ENCODE assay signal across 1 cellular context in the genomic region with DNA sequence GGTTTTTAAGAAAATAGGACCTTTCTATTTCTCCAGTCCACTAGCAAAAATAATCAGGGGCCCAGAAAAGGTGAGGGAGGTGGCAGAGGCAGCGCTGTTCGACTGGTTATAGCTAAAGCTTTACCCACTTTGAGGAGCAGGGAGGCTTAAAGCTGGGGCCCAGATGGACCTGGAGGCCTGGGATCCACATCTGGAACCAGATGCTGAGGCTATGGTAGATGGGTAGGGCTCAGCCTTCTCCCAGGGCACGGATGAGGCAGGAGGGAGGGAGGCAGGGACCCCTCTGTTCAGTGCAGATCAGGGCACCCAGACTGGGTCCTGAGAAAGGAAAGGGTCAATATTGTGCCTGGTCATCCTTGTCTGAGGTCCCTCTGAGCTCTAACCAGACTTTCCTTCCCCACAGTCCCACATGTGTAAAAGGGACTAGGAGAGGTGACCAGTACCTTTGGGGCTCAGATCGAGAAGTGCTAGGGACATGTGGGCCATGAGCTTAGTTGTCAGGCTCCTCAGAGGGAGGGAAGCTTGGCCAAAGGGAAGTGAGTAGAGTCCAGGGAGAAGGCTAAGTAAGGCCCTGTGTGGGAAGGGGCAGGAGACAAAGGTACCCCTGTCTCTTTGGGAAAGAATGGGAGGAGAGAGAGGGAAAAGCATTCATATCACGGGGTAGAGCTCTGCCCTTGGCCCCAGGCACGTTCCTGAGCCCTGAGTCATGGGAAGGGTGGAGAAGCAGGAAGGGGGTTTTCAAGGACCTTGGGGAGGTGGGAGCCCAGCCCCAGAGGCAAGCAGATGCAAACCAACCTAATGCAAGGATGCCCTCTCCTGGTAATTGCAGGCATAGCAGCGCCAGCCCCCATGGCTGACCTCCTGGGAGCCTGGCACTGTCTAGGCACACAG.
TF ChIP-seq lines count a peak whose summit lies in the region.

No MANE protein-coding gene starts in this region.

TF ChIP-seq in HEK293, 187 proteins besides CTCF, POLR2A, EP300 and RAD21 (continued from another document and continues in another):
- TF ChIP-seq KLF9 (tag by site-specific recombination; IDR thresholded peaks at IDR 0.05; ENCODE audit: low read depth), result peak; percentile 34; the same call in 1 of the 2 replicates
- TF ChIP-seq ZNF776 (tag by site-specific recombination; IDR thresholded peaks at IDR 0.05; ENCODE audit: borderline replicate concordance), result no peak
- no peak for TF ChIP-seq ZNF530 (tag by site-specific recombination; IDR thresholded peaks at IDR 0.05; ENCODE audit: low read depth)
- TF ChIP-seq KLF16 (tag by site-specific recombination; IDR thresholded peaks at IDR 0.05), result peak; percentile 85
- TF ChIP-seq, protein P1, sequence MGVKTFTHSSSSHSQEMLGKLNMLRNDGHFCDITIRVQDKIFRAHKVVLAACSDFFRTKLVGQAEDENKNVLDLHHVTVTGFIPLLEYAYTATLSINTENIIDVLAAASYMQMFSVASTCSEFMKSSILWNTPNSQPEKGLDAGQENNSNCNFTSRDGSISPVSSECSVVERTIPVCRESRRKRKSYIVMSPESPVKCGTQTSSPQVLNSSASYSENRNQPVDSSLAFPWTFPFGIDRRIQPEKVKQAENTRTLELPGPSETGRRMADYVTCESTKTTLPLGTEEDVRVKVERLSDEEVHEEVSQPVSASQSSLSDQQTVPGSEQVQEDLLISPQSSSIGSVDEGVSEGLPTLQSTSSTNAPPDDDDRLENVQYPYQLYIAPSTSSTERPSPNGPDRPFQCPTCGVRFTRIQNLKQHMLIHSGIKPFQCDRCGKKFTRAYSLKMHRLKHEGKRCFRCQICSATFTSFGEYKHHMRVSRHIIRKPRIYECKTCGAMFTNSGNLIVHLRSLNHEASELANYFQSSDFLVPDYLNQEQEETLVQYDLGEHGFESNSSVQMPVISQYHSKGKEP (tag by site-specific recombination; IDR thresholded peaks at IDR 0.05), result no peak
- TF ChIP-seq ZNF354C (tag by site-specific recombination; IDR thresholded peaks at IDR 0.05; ENCODE audit: borderline replicate concordance, low read depth), result no peak
- no peak for TF ChIP-seq ZNF292 (tag by site-specific recombination; IDR thresholded peaks at IDR 0.05; ENCODE audit: borderline replicate concordance, low read depth)
- TF ChIP-seq GLI4 (tag by site-specific recombination; IDR thresholded peaks at IDR 0.05), result no peak
- TF ChIP-seq ZFP3 (tag by site-specific recombination; IDR thresholded peaks at IDR 0.05; ENCODE audit: low read depth), result no peak
- peak; percentile 77 for TF ChIP-seq ZXDB (tag by site-specific recombination; IDR thresholded peaks at IDR 0.05)
- no peak for TF ChIP-seq ZNF626 (tag by site-specific recombination; IDR thresholded peaks at IDR 0.05)
- TF ChIP-seq, protein P2, sequence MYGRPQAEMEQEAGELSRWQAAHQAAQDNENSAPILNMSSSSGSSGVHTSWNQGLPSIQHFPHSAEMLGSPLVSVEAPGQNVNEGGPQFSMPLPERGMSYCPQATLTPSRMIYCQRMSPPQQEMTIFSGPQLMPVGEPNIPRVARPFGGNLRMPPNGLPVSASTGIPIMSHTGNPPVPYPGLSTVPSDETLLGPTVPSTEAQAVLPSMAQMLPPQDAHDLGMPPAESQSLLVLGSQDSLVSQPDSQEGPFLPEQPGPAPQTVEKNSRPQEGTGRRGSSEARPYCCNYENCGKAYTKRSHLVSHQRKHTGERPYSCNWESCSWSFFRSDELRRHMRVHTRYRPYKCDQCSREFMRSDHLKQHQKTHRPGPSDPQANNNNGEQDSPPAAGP (tag by site-specific recombination; IDR thresholded peaks at IDR 0.05), result peak; percentile 98
- TF ChIP-seq, protein P3, sequence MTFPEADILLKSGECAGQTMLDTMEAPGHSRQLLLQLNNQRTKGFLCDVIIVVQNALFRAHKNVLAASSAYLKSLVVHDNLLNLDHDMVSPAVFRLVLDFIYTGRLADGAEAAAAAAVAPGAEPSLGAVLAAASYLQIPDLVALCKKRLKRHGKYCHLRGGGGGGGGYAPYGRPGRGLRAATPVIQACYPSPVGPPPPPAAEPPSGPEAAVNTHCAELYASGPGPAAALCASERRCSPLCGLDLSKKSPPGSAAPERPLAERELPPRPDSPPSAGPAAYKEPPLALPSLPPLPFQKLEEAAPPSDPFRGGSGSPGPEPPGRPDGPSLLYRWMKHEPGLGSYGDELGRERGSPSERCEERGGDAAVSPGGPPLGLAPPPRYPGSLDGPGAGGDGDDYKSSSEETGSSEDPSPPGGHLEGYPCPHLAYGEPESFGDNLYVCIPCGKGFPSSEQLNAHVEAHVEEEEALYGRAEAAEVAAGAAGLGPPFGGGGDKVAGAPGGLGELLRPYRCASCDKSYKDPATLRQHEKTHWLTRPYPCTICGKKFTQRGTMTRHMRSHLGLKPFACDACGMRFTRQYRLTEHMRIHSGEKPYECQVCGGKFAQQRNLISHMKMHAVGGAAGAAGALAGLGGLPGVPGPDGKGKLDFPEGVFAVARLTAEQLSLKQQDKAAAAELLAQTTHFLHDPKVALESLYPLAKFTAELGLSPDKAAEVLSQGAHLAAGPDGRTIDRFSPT (tag by site-specific recombination; IDR thresholded peaks at IDR 0.05), result peak; percentile 32; the same call in 1 of the 2 replicates
- TF ChIP-seq, protein P4, sequence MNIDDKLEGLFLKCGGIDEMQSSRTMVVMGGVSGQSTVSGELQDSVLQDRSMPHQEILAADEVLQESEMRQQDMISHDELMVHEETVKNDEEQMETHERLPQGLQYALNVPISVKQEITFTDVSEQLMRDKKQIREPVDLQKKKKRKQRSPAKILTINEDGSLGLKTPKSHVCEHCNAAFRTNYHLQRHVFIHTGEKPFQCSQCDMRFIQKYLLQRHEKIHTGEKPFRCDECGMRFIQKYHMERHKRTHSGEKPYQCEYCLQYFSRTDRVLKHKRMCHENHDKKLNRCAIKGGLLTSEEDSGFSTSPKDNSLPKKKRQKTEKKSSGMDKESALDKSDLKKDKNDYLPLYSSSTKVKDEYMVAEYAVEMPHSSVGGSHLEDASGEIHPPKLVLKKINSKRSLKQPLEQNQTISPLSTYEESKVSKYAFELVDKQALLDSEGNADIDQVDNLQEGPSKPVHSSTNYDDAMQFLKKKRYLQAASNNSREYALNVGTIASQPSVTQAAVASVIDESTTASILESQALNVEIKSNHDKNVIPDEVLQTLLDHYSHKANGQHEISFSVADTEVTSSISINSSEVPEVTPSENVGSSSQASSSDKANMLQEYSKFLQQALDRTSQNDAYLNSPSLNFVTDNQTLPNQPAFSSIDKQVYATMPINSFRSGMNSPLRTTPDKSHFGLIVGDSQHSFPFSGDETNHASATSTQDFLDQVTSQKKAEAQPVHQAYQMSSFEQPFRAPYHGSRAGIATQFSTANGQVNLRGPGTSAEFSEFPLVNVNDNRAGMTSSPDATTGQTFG (tag by site-specific recombination; IDR thresholded peaks at IDR 0.05; ENCODE audit: borderline replicate concordance), result no peak
- TF ChIP-seq REPIN1 (tag by site-specific recombination; IDR thresholded peaks at IDR 0.05; ENCODE audit: low read depth), result no peak
- TF ChIP-seq ZNF19 (tag by site-specific recombination; IDR thresholded peaks at IDR 0.05; ENCODE audit: low read depth), result no peak
- TF ChIP-seq KLF8 (tag by site-specific recombination; IDR thresholded peaks at IDR 0.05), result peak; percentile 94
- peak; percentile 99 for TF ChIP-seq ZBTB20 (tag by site-specific recombination; IDR thresholded peaks at IDR 0.05)
- TF ChIP-seq, protein P5, sequence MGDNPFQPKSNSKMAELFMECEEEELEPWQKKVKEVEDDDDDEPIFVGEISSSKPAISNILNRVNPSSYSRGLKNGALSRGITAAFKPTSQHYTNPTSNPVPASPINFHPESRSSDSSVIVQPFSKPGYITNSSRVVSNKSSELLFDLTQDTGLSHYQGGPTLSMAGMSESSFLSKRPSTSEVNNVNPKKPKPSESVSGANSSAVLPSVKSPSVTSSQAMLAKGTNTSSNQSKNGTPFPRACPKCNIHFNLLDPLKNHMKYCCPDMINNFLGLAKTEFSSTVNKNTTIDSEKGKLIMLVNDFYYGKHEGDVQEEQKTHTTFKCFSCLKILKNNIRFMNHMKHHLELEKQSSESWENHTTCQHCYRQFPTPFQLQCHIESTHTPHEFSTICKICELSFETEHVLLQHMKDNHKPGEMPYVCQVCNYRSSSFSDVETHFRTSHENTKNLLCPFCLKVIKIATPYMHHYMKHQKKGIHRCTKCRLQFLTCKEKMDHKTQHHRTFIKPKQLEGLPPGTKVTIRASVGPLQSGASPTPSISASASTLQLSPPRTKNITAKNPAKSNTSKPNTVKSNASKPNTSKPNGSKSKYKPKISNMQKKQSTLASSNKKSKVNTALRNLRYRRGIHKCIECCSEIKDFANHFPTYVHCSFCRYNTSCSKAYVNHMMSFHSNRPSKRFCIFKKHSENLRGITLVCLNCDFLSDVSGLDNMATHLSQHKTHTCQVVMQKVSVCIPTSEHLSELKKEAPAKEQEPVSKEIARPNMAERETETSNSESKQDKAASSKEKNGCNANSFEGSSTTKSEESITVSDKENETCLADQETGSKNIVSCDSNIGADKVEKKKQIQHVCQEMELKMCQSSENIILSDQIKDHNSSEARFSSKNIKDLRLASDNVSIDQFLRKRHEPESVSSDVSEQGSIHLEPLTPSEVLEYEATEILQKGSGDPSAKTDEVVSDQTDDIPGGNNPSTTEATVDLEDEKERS (tag by site-specific recombination; IDR thresholded peaks at IDR 0.05), result no peak
- no peak for TF ChIP-seq ZNF169 (tag by site-specific recombination; IDR thresholded peaks at IDR 0.05)
- TF ChIP-seq ZNF548 (tag by site-specific recombination; IDR thresholded peaks at IDR 0.05), result no peak
- TF ChIP-seq ZNF560 (tag by site-specific recombination; IDR thresholded peaks at IDR 0.05; ENCODE audit: borderline replicate concordance), result no peak
- no peak for TF ChIP-seq SALL2 (tag by site-specific recombination; IDR thresholded peaks at IDR 0.05; ENCODE audit: borderline replicate concordance)
- TF ChIP-seq, protein P6, sequence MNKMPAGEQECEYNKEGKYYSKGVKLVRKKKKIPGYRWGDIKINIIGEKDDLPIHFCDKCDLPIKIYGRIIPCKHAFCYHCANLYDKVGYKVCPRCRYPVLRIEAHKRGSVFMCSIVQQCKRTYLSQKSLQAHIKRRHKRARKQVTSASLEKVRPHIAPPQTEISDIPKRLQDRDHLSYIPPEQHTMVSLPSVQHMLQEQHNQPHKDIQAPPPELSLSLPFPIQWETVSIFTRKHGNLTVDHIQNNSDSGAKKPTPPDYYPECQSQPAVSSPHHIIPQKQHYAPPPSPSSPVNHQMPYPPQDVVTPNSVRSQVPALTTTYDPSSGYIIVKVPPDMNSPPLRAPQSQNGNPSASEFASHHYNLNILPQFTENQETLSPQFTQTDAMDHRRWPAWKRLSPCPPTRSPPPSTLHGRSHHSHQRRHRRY (tag by site-specific recombination; IDR thresholded peaks at IDR 0.05), result no peak
- no peak for TF ChIP-seq TCF7L2 (IDR thresholded peaks at IDR 0.05; ENCODE audit: borderline replicate concordance, low read depth, low read length)
- no peak for TF ChIP-seq ZNF677 (tag by site-specific recombination; IDR thresholded peaks at IDR 0.05)
- no peak for TF ChIP-seq ZNF121 (tag by site-specific recombination; IDR thresholded peaks at IDR 0.05)
- peak; percentile 80; the same call in 1 of the 2 replicates for TF ChIP-seq ZSCAN30 (tag by site-specific recombination; IDR thresholded peaks at IDR 0.05)
- TF ChIP-seq ZNF76 (tag by site-specific recombination; IDR thresholded peaks at IDR 0.05; ENCODE audit: borderline replicate concordance, low read depth), result peak; percentile 35; the same call in 1 of the 2 replicates
- TF ChIP-seq, protein P7, sequence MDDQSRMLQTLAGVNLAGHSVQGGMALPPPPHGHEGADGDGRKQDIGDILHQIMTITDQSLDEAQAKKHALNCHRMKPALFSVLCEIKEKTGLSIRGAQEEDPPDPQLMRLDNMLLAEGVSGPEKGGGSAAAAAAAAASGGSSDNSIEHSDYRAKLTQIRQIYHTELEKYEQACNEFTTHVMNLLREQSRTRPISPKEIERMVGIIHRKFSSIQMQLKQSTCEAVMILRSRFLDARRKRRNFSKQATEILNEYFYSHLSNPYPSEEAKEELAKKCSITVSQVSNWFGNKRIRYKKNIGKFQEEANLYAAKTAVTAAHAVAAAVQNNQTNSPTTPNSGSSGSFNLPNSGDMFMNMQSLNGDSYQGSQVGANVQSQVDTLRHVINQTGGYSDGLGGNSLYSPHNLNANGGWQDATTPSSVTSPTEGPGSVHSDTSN (CRISPR knock-in tag; IDR thresholded peaks at IDR 0.05), result no peak
- TF ChIP-seq ZIC2 (tag by site-specific recombination; IDR thresholded peaks at IDR 0.05), result no peak
- peak; percentile 70 for TF ChIP-seq ZNF629 (tag by site-specific recombination; IDR thresholded peaks at IDR 0.05)
- TF ChIP-seq, protein P8, sequence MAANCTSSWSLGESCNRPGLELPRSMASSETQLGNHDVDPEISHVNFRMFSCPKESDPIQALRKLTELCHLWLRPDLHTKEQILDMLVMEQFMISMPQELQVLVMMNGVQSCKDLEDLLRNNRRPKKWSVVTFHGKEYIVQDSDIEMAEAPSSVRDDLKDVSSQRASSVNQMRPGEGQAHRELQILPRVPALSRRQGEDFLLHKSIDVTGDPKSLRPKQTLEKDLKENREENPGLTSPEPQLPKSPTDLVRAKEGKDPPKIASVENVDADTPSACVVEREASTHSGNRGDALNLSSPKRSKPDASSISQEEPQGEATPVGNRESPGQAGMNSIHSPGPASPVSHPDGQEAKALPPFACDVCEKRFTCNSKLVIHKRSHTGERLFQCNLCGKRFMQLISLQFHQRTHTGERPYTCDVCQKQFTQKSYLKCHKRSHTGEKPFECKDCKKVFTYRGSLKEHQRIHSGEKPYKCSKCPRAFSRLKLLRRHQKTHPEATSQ (tag by site-specific recombination; IDR thresholded peaks at IDR 0.05), result no peak
- no peak; the same call in 1 of the 2 replicates for TF ChIP-seq ZNF10 (tag by site-specific recombination; IDR thresholded peaks at IDR 0.05)
- TF ChIP-seq, protein P9, sequence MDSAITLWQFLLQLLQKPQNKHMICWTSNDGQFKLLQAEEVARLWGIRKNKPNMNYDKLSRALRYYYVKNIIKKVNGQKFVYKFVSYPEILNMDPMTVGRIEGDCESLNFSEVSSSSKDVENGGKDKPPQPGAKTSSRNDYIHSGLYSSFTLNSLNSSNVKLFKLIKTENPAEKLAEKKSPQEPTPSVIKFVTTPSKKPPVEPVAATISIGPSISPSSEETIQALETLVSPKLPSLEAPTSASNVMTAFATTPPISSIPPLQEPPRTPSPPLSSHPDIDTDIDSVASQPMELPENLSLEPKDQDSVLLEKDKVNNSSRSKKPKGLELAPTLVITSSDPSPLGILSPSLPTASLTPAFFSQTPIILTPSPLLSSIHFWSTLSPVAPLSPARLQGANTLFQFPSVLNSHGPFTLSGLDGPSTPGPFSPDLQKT (IDR thresholded peaks at IDR 0.05; ENCODE audit: borderline replicate concordance, low read depth, low read length), result no peak
- TF ChIP-seq, protein P10, sequence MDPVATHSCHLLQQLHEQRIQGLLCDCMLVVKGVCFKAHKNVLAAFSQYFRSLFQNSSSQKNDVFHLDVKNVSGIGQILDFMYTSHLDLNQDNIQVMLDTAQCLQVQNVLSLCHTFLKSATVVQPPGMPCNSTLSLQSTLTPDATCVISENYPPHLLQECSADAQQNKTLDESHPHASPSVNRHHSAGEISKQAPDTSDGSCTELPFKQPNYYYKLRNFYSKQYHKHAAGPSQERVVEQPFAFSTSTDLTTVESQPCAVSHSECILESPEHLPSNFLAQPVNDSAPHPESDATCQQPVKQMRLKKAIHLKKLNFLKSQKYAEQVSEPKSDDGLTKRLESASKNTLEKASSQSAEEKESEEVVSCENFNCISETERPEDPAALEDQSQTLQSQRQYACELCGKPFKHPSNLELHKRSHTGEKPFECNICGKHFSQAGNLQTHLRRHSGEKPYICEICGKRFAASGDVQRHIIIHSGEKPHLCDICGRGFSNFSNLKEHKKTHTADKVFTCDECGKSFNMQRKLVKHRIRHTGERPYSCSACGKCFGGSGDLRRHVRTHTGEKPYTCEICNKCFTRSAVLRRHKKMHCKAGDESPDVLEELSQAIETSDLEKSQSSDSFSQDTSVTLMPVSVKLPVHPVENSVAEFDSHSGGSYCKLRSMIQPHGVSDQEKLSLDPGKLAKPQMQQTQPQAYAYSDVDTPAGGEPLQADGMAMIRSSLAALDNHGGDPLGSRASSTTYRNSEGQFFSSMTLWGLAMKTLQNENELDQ (tag by site-specific recombination; IDR thresholded peaks at IDR 0.05; ENCODE audit: low read depth), result no peak
- TF ChIP-seq ZNF266 (tag by site-specific recombination; IDR thresholded peaks at IDR 0.05; ENCODE audit: low read depth), result no peak
- TF ChIP-seq ZNF175 (tag by site-specific recombination; IDR thresholded peaks at IDR 0.05), result no peak
